37 cellular contexts compared by ENCODE assay signal in the genomic region with DNA sequence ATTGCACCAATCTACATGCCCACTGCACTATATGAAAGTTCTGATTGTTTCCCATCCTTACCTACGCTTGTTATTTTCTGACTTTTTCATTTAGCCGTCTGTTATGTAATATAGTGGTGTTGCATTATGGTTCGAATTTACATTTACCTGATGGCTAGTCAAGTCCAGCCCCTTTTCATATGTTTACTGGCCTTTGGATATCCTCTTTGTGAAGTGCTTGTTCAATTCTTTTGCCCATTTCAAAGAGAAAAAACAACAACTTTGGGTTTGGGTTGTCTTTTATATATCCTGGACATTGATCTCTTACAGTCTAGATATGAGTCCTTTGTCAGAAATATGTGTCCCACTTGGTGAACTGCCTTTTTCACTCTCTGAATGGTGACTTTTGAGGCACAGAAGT. TPM values are rescaled to one million over a fixed set of nuclear protein-coding genes. Genes with fewer than 3 reads are reported as not detected.
"Had no signal": no experiment of that assay in that cellular context is flagged by ENCODE, and none has a peak within 500 bp of the region (broad histone marks: within the 10 kb centered on the region; RNA-seq: fewer than 3 reads in every experiment).

No MANE protein-coding gene starts in this region.

- H3K9me3 ChIP-seq: MG63 had no signal

- H3K27me3 ChIP-seq: MG63 had no signal

- H3K9ac ChIP-seq: KMS-11 had no signal

- H3K36me3 ChIP-seq: MG63 had no signal

- H3K4me2 ChIP-seq: KMS-11 had no signal

- H3K27ac ChIP-seq: KMS-11 had no signal

- H3K4me3 ChIP-seq: MG63 had no signal

- DNase-seq: Karpas-422, Kasumi-1, MG63, MM.1S, MV-4-11, NCI-H1048, NCI-H1092, NCI-H1092 treated with DMSO at 0.1 percent for 48 hours, NCI-H1105, NCI-H1105 treated with DMSO at 0.1 percent for 48 hours, NCI-H1417, NCI-H1417 treated with DMSO at 0.1 percent for 48 hours, NCI-H1436, NCI-H1436 treated with DMSO at 0.1 percent for 48 hours, NCI-H146, NCI-H1694, NCI-H1694 treated with DMSO at 0.1 percent for 48 hours, NCI-H187, NCI-H187 treated with DMSO at 0.1 percent for 48 hours, NCI-H1930, NCI-H2029, NCI-H2029 treated with DMSO at 0.1 percent for 48 hours, NCI-H2081, NCI-H2081 treated with DMSO at 0.1 percent for 48 hours, NCI-H2107, NCI-H2171, NCI-H2171 treated with DMSO at 0.1 percent for 48 hours, NCI-H2227 treated with DMSO at 0.1 percent for 48 hours, NCI-H226, NCI-H345, NCI-H446, NCI-H446 treated with DMSO at 0.1 percent for 48 hours, NCI-H510A had no signal

RNA-seq across cellular contexts. Expression of a gene that starts 21.1 kb away (rescaled TPM):
- total RNA-seq: LHCN-M2, M059J, NCI-H460 had no signal
